Comparison of ENCODE assay signal across 18 cellular contexts in genomic region chr17:75266315-75267145, GRCh38. TPM values are rescaled to one million over a fixed set of nuclear protein-coding genes. Genes with fewer than 3 reads are reported as not detected.
DNase-seq lines count a peak whose midpoint lies in the region; ATAC-seq and TF ChIP-seq lines count a peak whose summit lies in the region.
"Had no signal": no experiment of that assay in that cellular context is flagged by ENCODE, and none has a peak within 500 bp of the region (broad histone marks: within the 10 kb centered on the region; RNA-seq: fewer than 3 reads in every experiment).

No MANE protein-coding gene starts in this region.

- no peak overlapping the region; the same call in 2 of the 3 replicates for H3K4me3 Mint-ChIP-seq in GM23338
- H3K4me3 Mint-ChIP-seq: activated CD4-positive, alpha-beta memory T cell treated with anti-CD3 and anti-CD28 coated beads for 36 hours; stimulated activated naive B cell treated with anti-CD40 and anti-IgM and Interleukin-4, amounts not matched to agents 10 μg/mL and 1 μg/mL and 100 μg/mL, for 72 hours had no signal

- no peaks in the 10 kb centered on the region for H3K27me3 ChIP-seq in GM23338 (ENCODE audit: insufficient read depth)
- no peaks in the 10 kb centered on the region for H3K27me3 ChIP-seq in layer of hippocampus (ENCODE audit: control insufficient read depth, insufficient read depth, low read length)
- H3K27me3 ChIP-seq: upper lobe of left lung had no signal

- H3K36me3 ChIP-seq in GM23338 (ENCODE audit: insufficient read depth), result peaks cover 19% of the 10 kb centered on the region

- H3K36me3 Mint-ChIP-seq in GM23338 (ENCODE audit: low read depth), result peaks cover 51% of the 10 kb centered on the region; the same call in 2 of the 3 replicates
- H3K36me3 Mint-ChIP-seq: naive B cell had no signal

- no peak for ATAC-seq in GM23338
- ATAC-seq: psoas muscle; stimulated activated naive B cell treated with anti-CD40 and anti-IgM and Interleukin-4, amounts not matched to agents 10 μg/mL and 1 μg/mL and 100 μg/mL, for 72 hours had no signal

- no peak overlapping the region for H2AFZ ChIP-seq in GM23338

- peaks cover 13% of the 10 kb centered on the region for H3K27me3 Mint-ChIP-seq in GM23338 (ENCODE audit: insufficient read depth, low read depth, poor library complexity)
- H3K27me3 Mint-ChIP-seq: activated CD4-positive, alpha-beta memory T cell treated with anti-CD3 and anti-CD28 coated beads for 36 hours; naive B cell; stimulated activated naive B cell treated with anti-CD40 and anti-IgM and Interleukin-4, amounts not matched to agents 10 μg/mL and 1 μg/mL and 100 μg/mL, for 72 hours had no signal

- H3K4me2 ChIP-seq in GM23338, result no peak overlapping the region

- H3K27ac Mint-ChIP-seq in GM23338, result no peak overlapping the region
- H3K27ac Mint-ChIP-seq: activated CD4-positive, alpha-beta memory T cell treated with anti-CD3 and anti-CD28 coated beads for 36 hours had no signal

- H3K4me1 Mint-ChIP-seq in GM23338, result peaks cover 28% of the 10 kb centered on the region

- no peak for TF ChIP-seq CTCF in GM23338 (conservative IDR thresholded peaks at IDR 0.05; ENCODE audit: low read depth in 2 of 2)

- DNase-seq in DMS 273 (lab: John Stamatoyannopoulos, UW; ENCODE audit: unreplicated experiment) (peak; percentile 83), DMS 273 treated with DMSO at 0.1 percent for 48 hours (lab: John Stamatoyannopoulos, UW) (no peak), GM23338 (ENCODE audit: low spot score) (no peak), SHP77 (lab: John Stamatoyannopoulos, UW) (peak; percentile 94 to 95), pons (ENCODE audit: low spot score) (no peak), kidney tubule cell (ENCODE audit: low spot score) (no peak)
- no peak for DNase-seq in activated CD8-positive, alpha-beta memory T cell treated with anti-CD3 and anti-CD28 coated beads, Interleukin-2, amount 50 U/mL, for 4 hours
- DNase-seq: activated CD4-positive, alpha-beta memory T cell treated with anti-CD3 and anti-CD28 coated beads for 36 hours; left ventricle myocardium inferior; naive B cell; NCI-H526; stimulated activated CD4-positive, alpha-beta T cell treated with anti-CD3 and anti-CD28 coated beads, Interleukin-12 subunit alpha, Interleukin-12 subunit beta, amount 100 ng/mL, for 4 hours; stimulated activated naive B cell treated with anti-CD40 and anti-IgM and Interleukin-4, amounts not matched to agents 10 μg/mL and 1 μg/mL and 100 μg/mL, for 72 hours; SW 1271 had no signal

- H3K4me3 ChIP-seq in GM23338, result no peak overlapping the region
- H3K4me3 ChIP-seq: left ventricle myocardium inferior, psoas muscle, upper lobe of left lung had no signal

- peaks cover 49% of the 10 kb centered on the region for H3F3A ChIP-seq in GM23338 (replicated peaks; ENCODE audit: low read depth)

- H3K27ac ChIP-seq in GM23338 (ENCODE audit: low read depth) (0 out of 2 replicates have a peak overlapping the region, but pooled peaks have one; percentile 70), layer of hippocampus (ENCODE audit: low read depth, low read length) (peak overlapping the region; percentile 52)
- H3K27ac ChIP-seq: C4-2B, left ventricle myocardium inferior, psoas muscle, upper lobe of left lung had no signal

- H3K4me1 ChIP-seq in GM23338 (ENCODE audit: insufficient read depth), result peaks cover 10% of the 10 kb centered on the region

- no peaks in the 10 kb centered on the region; the same call in 1 of the 2 replicates for H4K20me1 ChIP-seq in GM23338 (replicated peaks; ENCODE audit: insufficient read depth)

- H3K9me3 Mint-ChIP-seq in GM23338, result no peaks in the 10 kb centered on the region
- H3K9me3 Mint-ChIP-seq: activated CD4-positive, alpha-beta memory T cell treated with anti-CD3 and anti-CD28 coated beads for 36 hours; naive B cell; stimulated activated naive B cell treated with anti-CD40 and anti-IgM and Interleukin-4, amounts not matched to agents 10 μg/mL and 1 μg/mL and 100 μg/mL, for 72 hours had no signal

- peaks cover 27% of the 10 kb centered on the region for H3K79me2 ChIP-seq in GM23338 (replicated peaks; ENCODE audit: insufficient read depth)

- H3K9me2 ChIP-seq in GM23338 (ENCODE audit: insufficient read depth), result no peaks in the 10 kb centered on the region

TF ChIP-seq in GM23338, 12 proteins besides CTCF, POLR2A, EP300 and RAD21:
- TF ChIP-seq CREB1 (CRISPR knock-in tag; IDR thresholded peaks at IDR 0.05; ENCODE audit: low read depth) (no peak), POLR2AphosphoS5 (IDR thresholded peaks at IDR 0.05; ENCODE audit: low read depth) (no peak), ZNF462 (CRISPR knock-in tag; IDR thresholded peaks at IDR 0.05) (no peak), STAT1 (IDR thresholded peaks at IDR 0.05; ENCODE audit: unreplicated experiment) (no peak)

RNA-seq across cellular contexts. Expression of gene MIF4GD, which starts 4.5 kb away (rescaled TPM):
- total RNA-seq in GM23338 (2014; rRNA removed; shearing (Covaris generic)), result 15.5 and 15.9 TPM in 2 replicates
- 9.4 and 11.3 TPM in 2 replicates for polyA plus RNA-seq in GM23338 (2016; fragmentation: Nextera tagmentation; extraction: Ambion mirVana)

RNA-seq across cellular contexts. Expression of gene MRPS7, which starts 4.9 kb away (rescaled TPM):
- 60.6 and 72.8 TPM in 2 replicates for total RNA-seq in GM23338 (2014; rRNA removed; shearing (Covaris generic))
- polyA plus RNA-seq in GM23338 (2016; fragmentation: Nextera tagmentation; extraction: Ambion mirVana), result 104 and 114 TPM in 2 replicates

RNA-seq across cellular contexts. Expression of gene GGA3, which starts 5.1 kb away (rescaled TPM):
- total RNA-seq in GM23338 (2014; rRNA removed; shearing (Covaris generic)), result 29.4 and 54.3 TPM in 2 replicates
- 20.8 and 22.5 TPM in 2 replicates for polyA plus RNA-seq in GM23338 (2016; fragmentation: Nextera tagmentation; extraction: Ambion mirVana)

RNA-seq across cellular contexts. Expression of gene SLC25A19, which starts 22.7 kb away (rescaled TPM):
- total RNA-seq in GM23338 (2014; rRNA removed; shearing (Covaris generic)), result 16.3 and 22.4 TPM in 2 replicates
- polyA plus RNA-seq in GM23338 (2016; fragmentation: Nextera tagmentation; extraction: Ambion mirVana), result 17.9 and 19.4 TPM in 2 replicates

Comparison
In these comparisons a context has a peak if more than half of its experiments do, and no peak if none do; other contexts are left out.
1. DNase-seq: peak in DMS 273 (single experiment) and SHP77 (2 of 2); none in DMS 273 treated with DMSO at 0.1 percent for 48 hours (single experiment), GM23338 (single experiment), pons (single experiment), kidney tubule cell (single experiment) and activated CD8-positive, alpha-beta memory T cell treated with anti-CD3 and anti-CD28 coated beads, Interleukin-2, amount 50 U/mL, for 4 hours (single experiment).